Comparison of ENCODE assay signal across 17 cellular contexts in genomic region chr9:134285215-134285845, GRCh38. TPM values are rescaled to one million over a fixed set of nuclear protein-coding genes. Genes with fewer than 3 reads are reported as not detected.
DNase-seq lines count a peak whose midpoint lies in the region; ATAC-seq and TF ChIP-seq lines count a peak whose summit lies in the region.
"Had no signal": no experiment of that assay in that cellular context is flagged by ENCODE, and none has a peak within 500 bp of the region (broad histone marks: within the 10 kb centered on the region; RNA-seq: fewer than 3 reads in every experiment).

No MANE protein-coding gene starts in this region.

- peaks cover 0 to 7% (median 4%) of the 10 kb centered on the region in 5 donors for H3K27me3 Mint-ChIP-seq in naive thymus-derived CD8-positive, alpha-beta T cell
- H3K27me3 Mint-ChIP-seq: CD4-positive, CD25-positive, alpha-beta regulatory T cell had no signal

- dilution Hi-C loops in mammary epithelial cell (cut with HindIII; ENCODE audit: low sequenced_read_pairs) = no loop called here

- no TSS peak for BruUV-seq in mammary epithelial cell (replicated peaks; lab: Mats Ljungman, UMichigan)

- peak overlapping the region in 2 of 10 donors; percentile 34 to 67 for H3K27ac Mint-ChIP-seq in naive thymus-derived CD8-positive, alpha-beta T cell
- H3K27ac Mint-ChIP-seq: CD4-positive, CD25-positive, alpha-beta regulatory T cell; GM23338 had no signal

- in situ Hi-C loops in mammary epithelial cell (cut with MboI; ENCODE audit: low sequenced_read_pairs in 2 of 2) = no loop called here

- H3K4me3 Mint-ChIP-seq in naive thymus-derived CD8-positive, alpha-beta T cell = no peak overlapping the region
- H3K4me3 Mint-ChIP-seq: CD4-positive, CD25-positive, alpha-beta regulatory T cell; GM23338 had no signal

- no peaks in the 10 kb centered on the region for H3K9me3 Mint-ChIP-seq in naive thymus-derived CD8-positive, alpha-beta T cell
- H3K9me3 Mint-ChIP-seq: GM23338 had no signal

- POLR2A ChIA-PET in naive thymus-derived CD8-positive, alpha-beta T cell (lab: Charles Lee) = no interaction called here

- H3K27me3 ChIP-seq in right cardiac atrium (ENCODE audit: control insufficient read depth, insufficient read depth) (no peaks in the 10 kb centered on the region), left ventricle myocardium inferior (ENCODE audit: low read depth) (no peaks in the 10 kb centered on the region), mammary epithelial cell (ENCODE audit: insufficient read depth, low read length) (no peaks in the 10 kb centered on the region), right lobe of liver (no peaks in the 10 kb centered on the region)

- no peak for ATAC-seq in right cardiac atrium
- no peak for ATAC-seq in right lobe of liver
- no peak for ATAC-seq in naive thymus-derived CD8-positive, alpha-beta T cell
- ATAC-seq in HG02642 (IDR thresholded peaks at IDR 0.05; ENCODE audit: poor library complexity, unreplicated experiment) = no peak
- ATAC-seq: A549, GM12878, GM23338 had no signal

- H3K36me3 ChIP-seq in left ventricle myocardium inferior (no peaks in the 10 kb centered on the region), mammary epithelial cell (ENCODE audit: insufficient read depth, low read length) (no peaks in the 10 kb centered on the region), right lobe of liver (no peaks in the 10 kb centered on the region)

- H3K4me3 ChIP-seq in right cardiac atrium (ENCODE audit: low read length) = no peak overlapping the region
- H3K4me3 ChIP-seq in left ventricle myocardium inferior = no peak overlapping the region
- H3K4me3 ChIP-seq in mammary epithelial cell (replicated peaks in 1 of 3; ENCODE audit: insufficient read depth in 1 of 3, low read depth in 2 of 3, low read length in 3 of 3) = no peak overlapping the region
- H3K4me3 ChIP-seq in right lobe of liver = no peak overlapping the region
- H3K4me3 ChIP-seq: A549, GM12878, GM23338 had no signal

- H3K36me3 Mint-ChIP-seq in naive thymus-derived CD8-positive, alpha-beta T cell = no peaks in the 10 kb centered on the region
- H3K36me3 Mint-ChIP-seq: CD4-positive, CD25-positive, alpha-beta regulatory T cell had no signal

- H3K4me2 ChIP-seq in mammary epithelial cell (ENCODE audit: insufficient read depth, low read depth, low read length) = no peak overlapping the region
- H3K4me2 ChIP-seq: A549, GM23338 had no signal

- no peaks in the 10 kb centered on the region for H4K20me1 ChIP-seq in mammary epithelial cell (ENCODE audit: insufficient read depth, low read length)

- no peak for TF ChIP-seq POLR2A in right lobe of liver (IDR thresholded peaks at IDR 0.05)

- DNase-seq in right cardiac atrium = peak in 2 of 3 donors; percentile 35 to 37
- no peak for DNase-seq in left ventricle myocardium inferior
- DNase-seq in mammary epithelial cell = peak; percentile 32
- no peak for DNase-seq in right lobe of liver
- no peak for DNase-seq in NK-92 (lab: John Stamatoyannopoulos, UW; ENCODE audit: unreplicated experiment)
- no peak for DNase-seq in naive thymus-derived CD8-positive, alpha-beta T cell
- DNase-seq in NCI-H82 treated with DMSO at 0.1 percent for 48 hours (lab: John Stamatoyannopoulos, UW; ENCODE audit: unreplicated experiment) = no peak
- DNase-seq: CD4-positive, CD25-positive, alpha-beta regulatory T cell; DMS79; MV-4-11; NCI-H1417 treated with DMSO at 0.1 percent for 48 hours; NCI-H2029; NCI-H510A had no signal

- H3K4me1 Mint-ChIP-seq in naive thymus-derived CD8-positive, alpha-beta T cell = peaks cover 0 to 5% (median 0%) of the 10 kb centered on the region in 4 donors
- H3K4me1 Mint-ChIP-seq: CD4-positive, CD25-positive, alpha-beta regulatory T cell had no signal

- TF ChIP-seq CTCF in left ventricle myocardium inferior (IDR thresholded peaks at IDR 0.05; ENCODE audit: borderline replicate concordance) = no peak
- no peak for TF ChIP-seq CTCF in mammary epithelial cell (conservative IDR thresholded peaks at IDR 0.05 in 1 of 2, IDR thresholded peaks at IDR 0.05 in 1 of 2; ENCODE audit: extremely low read depth in 1 of 2, insufficient read depth in 1 of 2, low read depth in 1 of 2, low read length in 2 of 2)
- TF ChIP-seq CTCF in right lobe of liver (IDR thresholded peaks at IDR 0.05) = no peak

- CTCF ChIA-PET in mammary epithelial cell (lab: Charles Lee; ENCODE audit: low non-redundant PET) = interaction anchor here (0.6 kb wide), 1 partner anchor 44 kb away, joined by 9 read pairs; no protein-coding TSS in a partner anchor

- no peak overlapping the region for H3K9ac ChIP-seq in mammary epithelial cell (ENCODE audit: insufficient read depth, low read length)

- H3K9me3 ChIP-seq in right cardiac atrium (ENCODE audit: control insufficient read depth, low read length) = no peaks in the 10 kb centered on the region
- H3K9me3 ChIP-seq in left ventricle myocardium inferior (replicated peaks) = no peaks in the 10 kb centered on the region
- no peaks in the 10 kb centered on the region for H3K9me3 ChIP-seq in mammary epithelial cell (replicated peaks; ENCODE audit: insufficient read depth, low read length)
- H3K9me3 ChIP-seq in right lobe of liver = no peaks in the 10 kb centered on the region
- H3K9me3 ChIP-seq: A549 had no signal

- intact Hi-C loops in right cardiac atrium (cut with DNase I) (no loop called here), left ventricle myocardium inferior (cut with micrococcal nuclease) (no loop called here), mammary epithelial cell (cut with micrococcal nuclease) (no loop called here), right lobe of liver (cut with DNase I) (no loop called here)

- H3K4me1 ChIP-seq in right cardiac atrium (ENCODE audit: control insufficient read depth, insufficient read depth, low read length) (peaks cover 6% of the 10 kb centered on the region), left ventricle myocardium inferior (peaks cover 16% of the 10 kb centered on the region), mammary epithelial cell (ENCODE audit: insufficient read depth, low read length) (peaks cover 7% of the 10 kb centered on the region), right lobe of liver (peaks cover 0 to 38% (median 16%) of the 10 kb centered on the region in 4 donors)
- H3K4me1 ChIP-seq: A549 had no signal

- no peaks in the 10 kb centered on the region for H3K79me2 ChIP-seq in mammary epithelial cell (ENCODE audit: insufficient read depth, low read length)

- H3K27ac ChIP-seq in right cardiac atrium (ENCODE audit: low read length) = no peak overlapping the region
- H3K27ac ChIP-seq in left ventricle myocardium inferior (replicated peaks) = no peak overlapping the region
- no peak overlapping the region for H3K27ac ChIP-seq in mammary epithelial cell (ENCODE audit: insufficient read depth, low read depth, low read length)
- peak overlapping the region in 2 of 3 donors; percentile 74 to 81 for H3K27ac ChIP-seq in right lobe of liver
- H3K27ac ChIP-seq: A549 had no signal

- no peak overlapping the region for H2AFZ ChIP-seq in mammary epithelial cell (ENCODE audit: low read depth, low read length)
- H2AFZ ChIP-seq: GM23338 had no signal

- 92% methylated on average over 15 of the region's 15 CpGs for whole genome bisulfite sequencing in right cardiac atrium
- 66% methylated on average over 12 of the region's 15 CpGs for WGBS in mammary epithelial cell (ENCODE audit: low coverage, missing lambda C conversion rate)
- 60% methylated on average over 2 of the region's 15 CpGs for WGBS in right lobe of liver (ENCODE audit: insufficient coverage, low coverage, low lambda C conversion rate, missing lambda C conversion rate)

RNA-seq across cellular contexts. Expression of gene RXRA, which starts 40.9 kb away (rescaled TPM):
- total RNA-seq in right cardiac atrium (10 to 100 TPM; 48.1 to 72.3 (median 61.7) TPM), left ventricle myocardium inferior (57.1 TPM), mammary epithelial cell (10 to 100 TPM; 31.0 to 39.2 TPM), right lobe of liver (100 to 1,000 TPM; 105 to 165 (median 131) TPM)
- polyA plus RNA-seq in right cardiac atrium (66.0 TPM), mammary epithelial cell (25.2 TPM)
- polyA minus RNA-seq in mammary epithelial cell = 28.5 TPM
- total RNA-seq in naive thymus-derived CD8-positive, alpha-beta T cell = 1 to 10 TPM; 5.3 to 5.6 TPM
- polyA plus RNA-seq in naive thymus-derived CD8-positive, alpha-beta T cell = under 1 TPM; 0.18 to 0.75 (median 0.27) TPM

Comparison
In these comparisons a context has a peak if more than half of its experiments do, and no peak if none do; other contexts are left out.
1. DNase-seq: peak in right cardiac atrium (2 of 3) and mammary epithelial cell (single experiment); none in left ventricle myocardium inferior (single experiment), right lobe of liver (0 of 3), NK-92 (single experiment), naive thymus-derived CD8-positive, alpha-beta T cell (0 of 10) and NCI-H82 treated with DMSO at 0.1 percent for 48 hours (single experiment).
2. H3K27ac ChIP-seq: peak in right lobe of liver (2 of 3); none in right cardiac atrium (single experiment), left ventricle myocardium inferior (single experiment) and mammary epithelial cell (single experiment).